In the genomic region with DNA sequence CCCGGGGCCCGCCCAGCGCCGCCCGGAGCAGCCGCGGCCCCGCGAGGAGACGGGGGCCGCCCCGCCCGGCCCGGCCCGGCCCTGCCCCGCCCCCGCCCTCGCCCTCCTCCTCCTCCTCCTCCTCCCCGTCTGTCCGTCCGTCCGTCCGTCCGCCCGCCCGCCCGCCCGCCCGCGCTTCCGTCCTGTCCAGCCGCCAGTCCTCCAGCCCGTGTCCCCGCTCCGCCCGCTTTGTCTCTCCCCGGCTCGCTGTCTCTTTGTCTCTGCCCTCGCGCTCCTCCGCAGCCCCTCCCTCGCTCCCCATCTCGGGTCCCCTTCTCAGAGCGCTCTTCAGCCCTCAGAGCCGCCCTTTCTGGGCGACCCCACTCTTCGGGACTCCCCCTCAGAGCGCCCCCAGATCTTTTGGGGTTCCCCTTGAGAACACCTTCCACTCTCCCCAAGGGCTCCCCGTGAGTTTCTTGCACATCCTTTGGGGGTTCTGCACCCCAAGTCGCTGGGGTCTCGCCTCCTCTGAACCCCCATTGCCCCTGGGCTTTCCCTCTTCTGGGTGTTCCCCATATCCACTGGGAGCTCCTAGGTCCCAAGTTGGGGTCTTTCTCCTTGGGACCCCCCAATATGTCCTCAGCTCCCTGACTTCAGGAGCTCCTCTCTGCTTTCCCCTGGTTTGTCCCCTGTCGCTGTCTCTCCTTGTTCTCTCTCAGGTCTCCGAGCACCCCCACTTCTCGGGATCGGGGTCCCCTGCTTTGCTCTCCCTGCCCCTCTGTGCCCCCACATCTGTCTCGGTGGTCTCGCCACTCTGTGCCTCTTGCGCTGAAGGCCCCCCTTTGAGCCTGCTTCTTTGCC, we compare ENCODE assay signal across 1 cellular context.
TF ChIP-seq lines count a peak whose summit lies in the region.

No MANE protein-coding gene starts in this region.

TF ChIP-seq in HepG2, 621 proteins besides CTCF, POLR2A, EP300 and RAD21 (continued from another document and continues in another):
- TF ChIP-seq, protein P1, sequence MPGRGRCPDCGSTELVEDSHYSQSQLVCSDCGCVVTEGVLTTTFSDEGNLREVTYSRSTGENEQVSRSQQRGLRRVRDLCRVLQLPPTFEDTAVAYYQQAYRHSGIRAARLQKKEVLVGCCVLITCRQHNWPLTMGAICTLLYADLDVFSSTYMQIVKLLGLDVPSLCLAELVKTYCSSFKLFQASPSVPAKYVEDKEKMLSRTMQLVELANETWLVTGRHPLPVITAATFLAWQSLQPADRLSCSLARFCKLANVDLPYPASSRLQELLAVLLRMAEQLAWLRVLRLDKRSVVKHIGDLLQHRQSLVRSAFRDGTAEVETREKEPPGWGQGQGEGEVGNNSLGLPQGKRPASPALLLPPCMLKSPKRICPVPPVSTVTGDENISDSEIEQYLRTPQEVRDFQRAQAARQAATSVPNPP (CRISPR knock-in tag; IDR thresholded peaks at IDR 0.05) = no peak
- peak; percentile 56 for TF ChIP-seq POLR2G (IDR thresholded peaks at IDR 0.05; ENCODE audit: low read depth, low read length)
- no peak for TF ChIP-seq ZNF652 (CRISPR knock-in tag; IDR thresholded peaks at IDR 0.05; ENCODE audit: borderline replicate concordance, low read depth)
- no peak for TF ChIP-seq SYNCRIP (IDR thresholded peaks at IDR 0.05; ENCODE audit: insufficient read depth, low read depth, low read length)
- TF ChIP-seq KAT7 (CRISPR knock-in tag; IDR thresholded peaks at IDR 0.05; ENCODE audit: borderline replicate concordance) = peak; percentile 82
- 0 out of 2 replicates have a peak, but pooled peaks have one; percentile 33 for TF ChIP-seq MEIS1 (CRISPR knock-in tag; IDR thresholded peaks at IDR 0.05; ENCODE audit: borderline replicate concordance)
- TF ChIP-seq, protein P2, sequence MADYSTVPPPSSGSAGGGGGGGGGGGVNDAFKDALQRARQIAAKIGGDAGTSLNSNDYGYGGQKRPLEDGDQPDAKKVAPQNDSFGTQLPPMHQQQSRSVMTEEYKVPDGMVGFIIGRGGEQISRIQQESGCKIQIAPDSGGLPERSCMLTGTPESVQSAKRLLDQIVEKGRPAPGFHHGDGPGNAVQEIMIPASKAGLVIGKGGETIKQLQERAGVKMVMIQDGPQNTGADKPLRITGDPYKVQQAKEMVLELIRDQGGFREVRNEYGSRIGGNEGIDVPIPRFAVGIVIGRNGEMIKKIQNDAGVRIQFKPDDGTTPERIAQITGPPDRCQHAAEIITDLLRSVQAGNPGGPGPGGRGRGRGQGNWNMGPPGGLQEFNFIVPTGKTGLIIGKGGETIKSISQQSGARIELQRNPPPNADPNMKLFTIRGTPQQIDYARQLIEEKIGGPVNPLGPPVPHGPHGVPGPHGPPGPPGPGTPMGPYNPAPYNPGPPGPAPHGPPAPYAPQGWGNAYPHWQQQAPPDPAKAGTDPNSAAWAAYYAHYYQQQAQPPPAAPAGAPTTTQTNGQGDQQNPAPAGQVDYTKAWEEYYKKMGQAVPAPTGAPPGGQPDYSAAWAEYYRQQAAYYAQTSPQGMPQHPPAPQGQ (CRISPR knock-in tag; IDR thresholded peaks at IDR 0.05; ENCODE audit: borderline replicate concordance) = no peak
- TF ChIP-seq ZNF547 (CRISPR knock-in tag; IDR thresholded peaks at IDR 0.05) = 0 out of 2 replicates have a peak, but pooled peaks have one; percentile 13
- TF ChIP-seq, protein P3, sequence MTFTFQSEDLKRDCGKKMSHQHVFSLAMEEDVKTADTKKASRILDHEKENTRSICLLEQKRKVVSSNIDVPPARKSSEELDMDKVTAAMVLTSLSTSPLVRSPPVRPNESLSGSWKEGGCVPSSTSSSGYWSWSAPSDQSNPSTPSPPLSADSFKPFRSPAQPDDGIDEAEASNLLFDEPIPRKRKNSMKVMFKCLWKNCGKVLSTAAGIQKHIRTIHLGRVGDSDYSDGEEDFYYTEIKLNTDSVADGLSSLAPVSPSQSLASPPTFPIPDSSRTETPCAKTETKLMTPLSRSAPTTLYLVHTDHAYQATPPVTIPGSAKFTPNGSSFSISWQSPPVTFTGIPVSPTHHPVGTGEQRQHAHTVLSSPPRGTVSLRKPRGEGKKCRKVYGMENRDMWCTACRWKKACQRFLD (CRISPR knock-in tag; IDR thresholded peaks at IDR 0.05; ENCODE audit: borderline replicate concordance) = no peak
- peak; percentile 28 for TF ChIP-seq RBM22 (optimal IDR thresholded peaks at IDR 0.05; ENCODE audit: low read length)
- TF ChIP-seq, protein P4, sequence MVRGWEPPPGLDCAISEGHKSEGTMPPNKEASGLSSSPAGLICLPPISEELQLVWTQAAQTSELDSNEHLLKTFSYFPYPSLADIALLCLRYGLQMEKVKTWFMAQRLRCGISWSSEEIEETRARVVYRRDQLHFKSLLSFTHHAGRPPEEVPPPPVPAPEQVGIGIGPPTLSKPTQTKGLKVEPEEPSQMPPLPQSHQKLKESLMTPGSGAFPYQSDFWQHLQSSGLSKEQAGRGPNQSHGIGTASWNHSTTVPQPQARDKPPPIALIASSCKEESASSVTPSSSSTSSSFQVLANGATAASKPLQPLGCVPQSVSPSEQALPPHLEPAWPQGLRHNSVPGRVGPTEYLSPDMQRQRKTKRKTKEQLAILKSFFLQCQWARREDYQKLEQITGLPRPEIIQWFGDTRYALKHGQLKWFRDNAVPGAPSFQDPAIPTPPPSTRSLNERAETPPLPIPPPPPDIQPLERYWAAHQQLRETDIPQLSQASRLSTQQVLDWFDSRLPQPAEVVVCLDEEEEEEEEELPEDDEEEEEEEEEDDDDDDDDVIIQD (CRISPR knock-in tag; IDR thresholded peaks at IDR 0.05; ENCODE audit: low read depth) = no peak
- TF ChIP-seq, protein P5, sequence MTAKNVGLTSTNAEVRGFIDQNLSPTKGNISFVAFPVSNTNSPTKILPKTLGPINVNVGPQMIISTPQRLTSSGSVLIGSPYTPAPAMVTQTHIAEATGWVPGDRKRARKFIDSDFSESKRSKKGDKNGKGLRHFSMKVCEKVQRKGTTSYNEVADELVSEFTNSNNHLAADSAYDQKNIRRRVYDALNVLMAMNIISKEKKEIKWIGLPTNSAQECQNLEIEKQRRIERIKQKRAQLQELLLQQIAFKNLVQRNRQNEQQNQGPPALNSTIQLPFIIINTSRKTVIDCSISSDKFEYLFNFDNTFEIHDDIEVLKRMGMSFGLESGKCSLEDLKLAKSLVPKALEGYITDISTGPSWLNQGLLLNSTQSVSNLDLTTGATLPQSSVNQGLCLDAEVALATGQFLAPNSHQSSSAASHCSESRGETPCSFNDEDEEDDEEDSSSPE (CRISPR knock-in tag; IDR thresholded peaks at IDR 0.05) = no peak
- TF ChIP-seq, protein P6, sequence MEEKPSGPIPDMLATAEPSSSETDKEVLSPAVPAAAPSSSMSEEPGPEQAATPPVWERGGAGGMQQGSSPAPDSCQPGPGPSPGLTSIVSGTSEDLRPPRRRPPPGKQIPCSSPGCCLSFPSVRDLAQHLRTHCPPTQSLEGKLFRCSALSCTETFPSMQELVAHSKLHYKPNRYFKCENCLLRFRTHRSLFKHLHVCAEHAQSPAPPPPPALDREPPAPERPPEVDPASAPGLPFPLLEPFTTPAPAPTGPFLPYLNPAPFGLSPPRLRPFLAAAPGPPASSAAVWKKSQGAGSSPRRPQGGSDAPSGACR (CRISPR knock-in tag; IDR thresholded peaks at IDR 0.05) = peak; percentile 60; the same call in 1 of the 2 replicates
- TF ChIP-seq JDP2 (CRISPR knock-in tag; IDR thresholded peaks at IDR 0.05; ENCODE audit: borderline replicate concordance) = no peak
- TF ChIP-seq, protein P7, sequence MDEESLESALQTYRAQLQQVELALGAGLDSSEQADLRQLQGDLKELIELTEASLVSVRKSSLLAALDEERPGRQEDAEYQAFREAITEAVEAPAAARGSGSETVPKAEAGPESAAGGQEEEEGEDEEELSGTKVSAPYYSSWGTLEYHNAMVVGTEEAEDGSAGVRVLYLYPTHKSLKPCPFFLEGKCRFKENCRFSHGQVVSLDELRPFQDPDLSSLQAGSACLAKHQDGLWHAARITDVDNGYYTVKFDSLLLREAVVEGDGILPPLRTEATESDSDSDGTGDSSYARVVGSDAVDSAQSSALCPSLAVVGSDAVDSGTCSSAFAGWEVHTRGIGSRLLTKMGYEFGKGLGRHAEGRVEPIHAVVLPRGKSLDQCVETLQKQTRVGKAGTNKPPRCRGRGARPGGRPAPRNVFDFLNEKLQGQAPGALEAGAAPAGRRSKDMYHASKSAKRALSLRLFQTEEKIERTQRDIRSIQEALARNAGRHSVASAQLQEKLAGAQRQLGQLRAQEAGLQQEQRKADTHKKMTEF (CRISPR knock-in tag; IDR thresholded peaks at IDR 0.05) = peak; percentile 46; the same call in 1 of the 2 replicates
- TF ChIP-seq U2AF1 (optimal IDR thresholded peaks at IDR 0.05; ENCODE audit: low read depth, low read length) = peak; percentile 52
- no peak for TF ChIP-seq ZFAT (CRISPR knock-in tag; conservative IDR thresholded peaks at IDR 0.05)
- 0 out of 2 replicates have a peak, but pooled peaks have one; percentile 10 for TF ChIP-seq GATAD1 (CRISPR knock-in tag; IDR thresholded peaks at IDR 0.05)
- TF ChIP-seq RORA (CRISPR knock-in tag; IDR thresholded peaks at IDR 0.05) = no peak
- TF ChIP-seq, protein P8, sequence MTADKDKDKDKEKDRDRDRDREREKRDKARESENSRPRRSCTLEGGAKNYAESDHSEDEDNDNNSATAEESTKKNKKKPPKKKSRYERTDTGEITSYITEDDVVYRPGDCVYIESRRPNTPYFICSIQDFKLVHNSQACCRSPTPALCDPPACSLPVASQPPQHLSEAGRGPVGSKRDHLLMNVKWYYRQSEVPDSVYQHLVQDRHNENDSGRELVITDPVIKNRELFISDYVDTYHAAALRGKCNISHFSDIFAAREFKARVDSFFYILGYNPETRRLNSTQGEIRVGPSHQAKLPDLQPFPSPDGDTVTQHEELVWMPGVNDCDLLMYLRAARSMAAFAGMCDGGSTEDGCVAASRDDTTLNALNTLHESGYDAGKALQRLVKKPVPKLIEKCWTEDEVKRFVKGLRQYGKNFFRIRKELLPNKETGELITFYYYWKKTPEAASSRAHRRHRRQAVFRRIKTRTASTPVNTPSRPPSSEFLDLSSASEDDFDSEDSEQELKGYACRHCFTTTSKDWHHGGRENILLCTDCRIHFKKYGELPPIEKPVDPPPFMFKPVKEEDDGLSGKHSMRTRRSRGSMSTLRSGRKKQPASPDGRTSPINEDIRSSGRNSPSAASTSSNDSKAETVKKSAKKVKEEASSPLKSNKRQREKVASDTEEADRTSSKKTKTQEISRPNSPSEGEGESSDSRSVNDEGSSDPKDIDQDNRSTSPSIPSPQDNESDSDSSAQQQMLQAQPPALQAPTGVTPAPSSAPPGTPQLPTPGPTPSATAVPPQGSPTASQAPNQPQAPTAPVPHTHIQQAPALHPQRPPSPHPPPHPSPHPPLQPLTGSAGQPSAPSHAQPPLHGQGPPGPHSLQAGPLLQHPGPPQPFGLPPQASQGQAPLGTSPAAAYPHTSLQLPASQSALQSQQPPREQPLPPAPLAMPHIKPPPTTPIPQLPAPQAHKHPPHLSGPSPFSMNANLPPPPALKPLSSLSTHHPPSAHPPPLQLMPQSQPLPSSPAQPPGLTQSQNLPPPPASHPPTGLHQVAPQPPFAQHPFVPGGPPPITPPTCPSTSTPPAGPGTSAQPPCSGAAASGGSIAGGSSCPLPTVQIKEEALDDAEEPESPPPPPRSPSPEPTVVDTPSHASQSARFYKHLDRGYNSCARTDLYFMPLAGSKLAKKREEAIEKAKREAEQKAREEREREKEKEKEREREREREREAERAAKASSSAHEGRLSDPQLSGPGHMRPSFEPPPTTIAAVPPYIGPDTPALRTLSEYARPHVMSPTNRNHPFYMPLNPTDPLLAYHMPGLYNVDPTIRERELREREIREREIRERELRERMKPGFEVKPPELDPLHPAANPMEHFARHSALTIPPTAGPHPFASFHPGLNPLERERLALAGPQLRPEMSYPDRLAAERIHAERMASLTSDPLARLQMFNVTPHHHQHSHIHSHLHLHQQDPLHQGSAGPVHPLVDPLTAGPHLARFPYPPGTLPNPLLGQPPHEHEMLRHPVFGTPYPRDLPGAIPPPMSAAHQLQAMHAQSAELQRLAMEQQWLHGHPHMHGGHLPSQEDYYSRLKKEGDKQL (CRISPR knock-in tag; IDR thresholded peaks at IDR 0.05; ENCODE audit: low read depth) = no peak
- TF ChIP-seq ZNF530 (CRISPR knock-in tag; IDR thresholded peaks at IDR 0.05; ENCODE audit: low read depth) = no peak
- TF ChIP-seq ZNF782 (CRISPR knock-in tag; IDR thresholded peaks at IDR 0.05; ENCODE audit: borderline replicate concordance) = 0 out of 2 replicates have a peak, but pooled peaks have one; percentile 56
- TF ChIP-seq ZSCAN29 (CRISPR knock-in tag; conservative IDR thresholded peaks at IDR 0.05) = no peak
- no peak for TF ChIP-seq FIP1L1 (IDR thresholded peaks at IDR 0.05; ENCODE audit: borderline replicate concordance, insufficient read depth, low read depth, low read length)
- TF ChIP-seq, protein P9, sequence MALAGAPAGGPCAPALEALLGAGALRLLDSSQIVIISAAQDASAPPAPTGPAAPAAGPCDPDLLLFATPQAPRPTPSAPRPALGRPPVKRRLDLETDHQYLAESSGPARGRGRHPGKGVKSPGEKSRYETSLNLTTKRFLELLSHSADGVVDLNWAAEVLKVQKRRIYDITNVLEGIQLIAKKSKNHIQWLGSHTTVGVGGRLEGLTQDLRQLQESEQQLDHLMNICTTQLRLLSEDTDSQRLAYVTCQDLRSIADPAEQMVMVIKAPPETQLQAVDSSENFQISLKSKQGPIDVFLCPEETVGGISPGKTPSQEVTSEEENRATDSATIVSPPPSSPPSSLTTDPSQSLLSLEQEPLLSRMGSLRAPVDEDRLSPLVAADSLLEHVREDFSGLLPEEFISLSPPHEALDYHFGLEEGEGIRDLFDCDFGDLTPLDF (CRISPR knock-in tag; IDR thresholded peaks at IDR 0.05) = no peak
- TF ChIP-seq ATF7 (IDR thresholded peaks at IDR 0.05) = no peak
- 0 out of 2 replicates have a peak, but pooled peaks have one; percentile 33 for TF ChIP-seq ATF7 (CRISPR knock-in tag; IDR thresholded peaks at IDR 0.05)
- 0 out of 2 replicates have a peak, but pooled peaks have one; percentile 16 for TF ChIP-seq GABPA (IDR thresholded peaks at IDR 0.05; ENCODE audit: low read depth, low read length)
- no peak for TF ChIP-seq GABPA (CRISPR knock-in tag; IDR thresholded peaks at IDR 0.05; ENCODE audit: low read depth)
- TF ChIP-seq ETV5 (CRISPR knock-in tag; IDR thresholded peaks at IDR 0.05; ENCODE audit: borderline replicate concordance) = no peak; the same call in 1 of the 2 replicates
- no peak for TF ChIP-seq RFX1 (IDR thresholded peaks at IDR 0.05)
- TF ChIP-seq NFE2L2 (IDR thresholded peaks at IDR 0.05; ENCODE audit: low read length) = no peak
- TF ChIP-seq, protein P10, sequence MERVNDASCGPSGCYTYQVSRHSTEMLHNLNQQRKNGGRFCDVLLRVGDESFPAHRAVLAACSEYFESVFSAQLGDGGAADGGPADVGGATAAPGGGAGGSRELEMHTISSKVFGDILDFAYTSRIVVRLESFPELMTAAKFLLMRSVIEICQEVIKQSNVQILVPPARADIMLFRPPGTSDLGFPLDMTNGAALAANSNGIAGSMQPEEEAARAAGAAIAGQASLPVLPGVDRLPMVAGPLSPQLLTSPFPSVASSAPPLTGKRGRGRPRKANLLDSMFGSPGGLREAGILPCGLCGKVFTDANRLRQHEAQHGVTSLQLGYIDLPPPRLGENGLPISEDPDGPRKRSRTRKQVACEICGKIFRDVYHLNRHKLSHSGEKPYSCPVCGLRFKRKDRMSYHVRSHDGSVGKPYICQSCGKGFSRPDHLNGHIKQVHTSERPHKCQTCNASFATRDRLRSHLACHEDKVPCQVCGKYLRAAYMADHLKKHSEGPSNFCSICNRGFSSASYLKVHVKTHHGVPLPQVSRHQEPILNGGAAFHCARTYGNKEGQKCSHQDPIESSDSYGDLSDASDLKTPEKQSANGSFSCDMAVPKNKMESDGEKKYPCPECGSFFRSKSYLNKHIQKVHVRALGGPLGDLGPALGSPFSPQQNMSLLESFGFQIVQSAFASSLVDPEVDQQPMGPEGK (CRISPR knock-in tag; IDR thresholded peaks at IDR 0.05) = peak; percentile 17; the same call in 1 of the 2 replicates
- no peak for TF ChIP-seq MXI1 (IDR thresholded peaks at IDR 0.05; ENCODE audit: borderline replicate concordance, low read depth, low read length)
- TF ChIP-seq PAWR (CRISPR knock-in tag; IDR thresholded peaks at IDR 0.05; ENCODE audit: borderline replicate concordance) = no peak
- TF ChIP-seq ZNF282 (IDR thresholded peaks at IDR 0.05; ENCODE audit: partially characterized antibody) = no peak
